Comparison of ENCODE assay signal across 8 cellular contexts in the genomic region with DNA sequence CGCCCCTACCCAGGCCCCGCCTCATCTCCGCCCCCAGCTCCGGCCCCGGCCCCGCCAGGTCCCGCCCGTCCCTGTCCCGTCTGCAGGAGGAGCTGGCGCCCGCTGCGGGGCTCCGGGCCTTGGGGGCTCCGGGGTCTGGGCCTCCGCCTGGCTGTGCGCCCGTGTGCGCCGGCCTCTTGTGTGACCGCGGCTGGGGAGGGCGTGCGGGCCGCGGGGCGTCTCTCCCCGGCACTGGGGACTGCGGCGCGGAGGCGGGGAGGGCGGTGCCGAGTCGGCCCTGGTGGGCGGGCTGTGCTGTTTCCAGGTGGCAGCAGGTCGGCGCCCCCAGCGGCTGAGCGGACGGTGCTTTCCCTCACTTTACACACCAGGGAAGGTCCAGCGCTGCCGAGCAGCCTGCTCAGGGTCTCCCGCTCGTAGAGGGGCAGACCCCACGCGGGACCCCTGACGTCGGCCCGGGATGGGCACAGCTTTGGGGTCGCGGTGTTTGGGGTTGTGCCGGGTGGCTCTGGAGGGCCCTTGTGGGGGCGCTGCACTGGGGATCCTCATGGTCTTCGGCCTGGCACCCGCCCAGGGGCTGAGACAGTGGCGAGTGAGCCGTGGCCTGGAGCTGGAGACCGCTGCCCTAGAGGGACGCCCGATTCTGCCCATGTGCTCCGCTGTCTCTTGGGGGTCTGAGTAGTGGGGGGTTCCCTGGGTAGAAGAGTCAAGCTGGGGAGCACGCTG. TPM values are rescaled to one million over a fixed set of nuclear protein-coding genes. Genes with fewer than 3 reads are reported as not detected.
A peak's percentile ranks its signal among the peaks of the same experiment; 100 is the strongest.
DNase-seq lines count a peak whose midpoint lies in the region; ATAC-seq and TF ChIP-seq lines count a peak whose summit lies in the region.

No MANE protein-coding gene starts in this region.

- peak; percentile 81 for TF ChIP-seq CTCF in endodermal cell (conservative IDR thresholded peaks at IDR 0.05)

- H3K27me3 ChIP-seq in endodermal cell (ENCODE audit: control insufficient read depth, insufficient read depth, low read length, poor library complexity, severe bottlenecking) (no peaks in the 10 kb centered on the region), mononuclear cell (ENCODE audit: insufficient read depth, low read length) (no peaks in the 10 kb centered on the region)

- 0 to 2% methylated on average over 31 to 62 of the region's 62 CpGs for WGBS in endodermal cell (ENCODE audit: insufficient coverage in 1 of 2, insufficient read length in 1 of 2), 2 experiments

- H3K4me1 ChIP-seq in endodermal cell (ENCODE audit: control insufficient read depth, insufficient read depth, low read length) (no peaks in the 10 kb centered on the region), mononuclear cell (ENCODE audit: insufficient read depth, low read length) (peaks cover 25% of the 10 kb centered on the region)

- peak overlapping the region; percentile 67 for H3K9ac ChIP-seq in endodermal cell (ENCODE audit: extremely low read depth, low read length, poor library complexity, severe bottlenecking)

- H3K9me3 Mint-ChIP-seq in endodermal cell, result peaks cover 16% of the 10 kb centered on the region

- H3K9me3 ChIP-seq in endodermal cell (ENCODE audit: control insufficient read depth, low read length) (peaks cover 20% of the 10 kb centered on the region), mononuclear cell (ENCODE audit: low read depth, low read length) (no peaks in the 10 kb centered on the region)

- H3K27me3 Mint-ChIP-seq in endodermal cell (ENCODE audit: insufficient read depth), result no peaks in the 10 kb centered on the region

- H3K4me3 Mint-ChIP-seq in endodermal cell, result peak overlapping the region; percentile 71

- peak; percentile 88 for DNase-seq in COLO668 (lab: John Stamatoyannopoulos, UW; ENCODE audit: unreplicated experiment)
- peak; percentile 49 for DNase-seq in NCI-H82 treated with DMSO at 0.1 percent for 48 hours (lab: John Stamatoyannopoulos, UW; ENCODE audit: unreplicated experiment)
- peak; percentile 66 to 78 (median 76) for DNase-seq in activated CD8-positive, alpha-beta memory T cell treated with anti-CD3 and anti-CD28 coated beads for 48 hours (ENCODE audit: low read depth in 2 of 3, low spot score in 2 of 3)
- DNase-seq in endodermal cell, result peak; percentile 96
- DNase-seq in stimulated activated CD8-positive, alpha-beta memory T cell treated with anti-CD3 and anti-CD28 coated beads, Interleukin-4, amount 100 ng/mL, for 24 hours (ENCODE audit: low read depth), result peak; percentile 89

- peaks cover 5% of the 10 kb centered on the region for H3K4me1 Mint-ChIP-seq in endodermal cell

- H3K27ac Mint-ChIP-seq in endodermal cell, result peak overlapping the region; percentile 85

- peak overlapping the region; percentile 85 for H3K4me3 ChIP-seq in endodermal cell (ENCODE audit: low read length)
- H3K4me3 ChIP-seq in mononuclear cell (ENCODE audit: low read length), result peak overlapping the region; percentile 54

- H3K36me3 ChIP-seq in endodermal cell (ENCODE audit: control insufficient read depth, insufficient read depth, low read length), result peaks cover 36% of the 10 kb centered on the region

- H3K27ac ChIP-seq in endodermal cell (ENCODE audit: low read depth, low read length), result peak overlapping the region; percentile 37

- H3K36me3 Mint-ChIP-seq in endodermal cell (ENCODE audit: low read depth), result peaks cover 41% of the 10 kb centered on the region

- ATAC-seq in GM19455 (IDR thresholded peaks at IDR 0.05; ENCODE audit: unreplicated experiment) (peak; percentile 61), HG03571 (IDR thresholded peaks at IDR 0.05; ENCODE audit: unreplicated experiment) (peak; percentile 68)

RNA-seq across cellular contexts. Expression of a gene that starts 0.7 kb away (rescaled TPM):
- total RNA-seq in endodermal cell (10 to 100 TPM; 44.9 to 53.1 TPM), mononuclear cell (38.5 TPM)
- 33.1 TPM for polyA plus RNA-seq in endodermal cell (2013, experiment 1 of 2)
- 33.4 TPM for polyA plus RNA-seq in endodermal cell (2013, experiment 2 of 2)

RNA-seq across cellular contexts. Expression of a gene that starts 16.0 kb away (rescaled TPM):
- 10 to 100 TPM; 60.9 to 62.4 TPM for total RNA-seq in endodermal cell
- polyA plus RNA-seq in endodermal cell (2013, experiment 1 of 2), result 66.3 TPM
- 64.8 TPM for polyA plus RNA-seq in endodermal cell (2013, experiment 2 of 2)
- 2.9 TPM for total RNA-seq in mononuclear cell

RNA-seq across cellular contexts. Expression of a gene that starts 31.9 kb away (rescaled TPM):
- total RNA-seq in endodermal cell, result 10 to 100 TPM; 25.1 to 34.8 TPM
- polyA plus RNA-seq in endodermal cell (2013, experiment 1 of 2), result 21.2 TPM
- 19.8 TPM for polyA plus RNA-seq in endodermal cell (2013, experiment 2 of 2)
- total RNA-seq in mononuclear cell, result 7.7 TPM

Comparison
In these comparisons a context has a peak if more than half of its experiments do, and no peak if none do; other contexts are left out.
1. Peak in every context shown above with its lines: DNase-seq, ATAC-seq, H3K4me3 ChIP-seq and H3K27ac ChIP-seq.
2. RNA of a gene that starts 16.0 kb away (total RNA-seq): 60.9 to 62.4 TPM in endodermal cell; 2.9 TPM in mononuclear cell (single experiment); every median in the first group is over 10 times any median in the second.